8 cellular contexts compared by ENCODE assay signal in genomic region chr16:8962393-8963009, GRCh38. TPM values are rescaled to one million over a fixed set of nuclear protein-coding genes. Genes with fewer than 3 reads are reported as not detected.
DNase-seq lines count a peak whose midpoint lies in the region; ATAC-seq and TF ChIP-seq lines count a peak whose summit lies in the region.

No MANE protein-coding gene starts in this region.

- H2AFZ ChIP-seq in DND-41 (ENCODE audit: low read depth, low read length), result no peak overlapping the region

- POLR2A ChIA-PET in activated naive CD8-positive, alpha-beta T cell treated with anti-CD3 and anti-CD28 coated beads, Interleukin-2, amount 10 ng/mL, durations not matched to agents 7 days and 5 days (lab: Charles Lee), result interaction anchor here (0.9 to 1.3 kb wide), 2 partner anchors 14 to 39 kb away, joined by 3 to 5 read pairs; no protein-coding TSS in a partner anchor

- no peaks in the 10 kb centered on the region for H3K9me3 ChIP-seq in DND-41 (ENCODE audit: insufficient read depth, low read length, severe bottlenecking)

- peaks cover 66% of the 10 kb centered on the region for H3K79me2 ChIP-seq in DND-41 (ENCODE audit: insufficient read depth, low read length)

- no peaks in the 10 kb centered on the region for H3K27me3 ChIP-seq in DND-41 (ENCODE audit: insufficient read depth, low read length, poor library complexity)

- peak overlapping the region; percentile 87 for H3K4me2 ChIP-seq in DND-41 (ENCODE audit: insufficient read depth, low read length)

- peak overlapping the region; percentile 94 for H3K9ac ChIP-seq in DND-41 (ENCODE audit: low read depth, low read length)

- H3K4me3 Mint-ChIP-seq in activated naive CD8-positive, alpha-beta T cell treated with anti-CD3 and anti-CD28 coated beads, Interleukin-2, amount 10 ng/mL, durations not matched to agents 7 days and 5 days, result peak overlapping the region; percentile 93

- peak; percentile 12 for TF ChIP-seq CTCF in DND-41 (IDR thresholded peaks at IDR 0.05; ENCODE audit: borderline replicate concordance, extremely low read depth, low read length, poor library complexity, severe bottlenecking)

- peak; percentile 46 for TF ChIP-seq POLR2A in Raji (IDR thresholded peaks at IDR 0.05; ENCODE audit: insufficient read depth, low read depth, low read length)

- H3K4me1 Mint-ChIP-seq in activated naive CD8-positive, alpha-beta T cell treated with anti-CD3 and anti-CD28 coated beads, Interleukin-2, amount 10 ng/mL, durations not matched to agents 7 days and 5 days, result peaks cover 51% of the 10 kb centered on the region

- peaks cover 14% of the 10 kb centered on the region; the same call in 1 of the 2 replicates for H3K36me3 ChIP-seq in DND-41 (ENCODE audit: insufficient read depth, low read length)

- no peak for ATAC-seq in DND-41 (ENCODE audit: insufficient read depth, low read depth)
- peak; percentile 20 for ATAC-seq in activated naive CD8-positive, alpha-beta T cell treated with anti-CD3 and anti-CD28 coated beads, Interleukin-2, amount 10 ng/mL, durations not matched to agents 7 days and 5 days (ENCODE audit: low read depth)

- H3K27ac Mint-ChIP-seq in activated naive CD8-positive, alpha-beta T cell treated with anti-CD3 and anti-CD28 coated beads, Interleukin-2, amount 10 ng/mL, durations not matched to agents 7 days and 5 days, result peak overlapping the region; percentile 93

- H4K20me1 ChIP-seq in DND-41 (ENCODE audit: insufficient read depth, low read length), result peaks cover 56% of the 10 kb centered on the region

- no peaks in the 10 kb centered on the region for H3K9me3 Mint-ChIP-seq in activated naive CD8-positive, alpha-beta T cell treated with anti-CD3 and anti-CD28 coated beads, Interleukin-2, amount 10 ng/mL, durations not matched to agents 7 days and 5 days

- H3K4me1 ChIP-seq in DND-41 (ENCODE audit: insufficient read depth, low read length), result peaks cover 58% of the 10 kb centered on the region

- H3K27ac ChIP-seq in DND-41 (ENCODE audit: low read length), result peak overlapping the region; percentile 84

- peak overlapping the region; percentile 65 to 72 for H3K4me3 ChIP-seq in DND-41 (ENCODE audit: low read depth in 1 of 2, low read length in 2 of 2)

- peaks cover 8% of the 10 kb centered on the region for H3K27me3 Mint-ChIP-seq in activated naive CD8-positive, alpha-beta T cell treated with anti-CD3 and anti-CD28 coated beads, Interleukin-2, amount 10 ng/mL, durations not matched to agents 7 days and 5 days

- DNase-seq in DND-41 (peak; percentile 62), HCEC 1CT (peak; percentile 6), iris pigment epithelial cell (ENCODE audit: low read depth) (peak; percentile 28), hepatic stellate cell (ENCODE audit: low spot score) (no peak), putamen (ENCODE audit: low spot score) (no peak)
- DNase-seq in activated naive CD8-positive, alpha-beta T cell treated with anti-CD3 and anti-CD28 coated beads, Interleukin-2, amount 10 ng/mL, durations not matched to agents 7 days and 5 days, result peak; percentile 64
- peak; percentile 45 for DNase-seq in stimulated activated CD4-positive, alpha-beta T cell treated with anti-CD3 and anti-CD28 coated beads, Interleukin-4, amount 100 ng/mL, for 24 hours

- peaks cover 11% of the 10 kb centered on the region for H3K36me3 Mint-ChIP-seq in activated naive CD8-positive, alpha-beta T cell treated with anti-CD3 and anti-CD28 coated beads, Interleukin-2, amount 10 ng/mL, durations not matched to agents 7 days and 5 days

RNA-seq across cellular contexts. Expression of gene USP7, which starts 1.2 kb away (rescaled TPM):
- 100 to 1,000 TPM; 153 to 162 TPM for total RNA-seq in activated naive CD8-positive, alpha-beta T cell treated with anti-CD3 and anti-CD28 coated beads, Interleukin-2, amount 10 ng/mL, durations not matched to agents 7 days and 5 days

Comparison
In these comparisons a context has a peak if more than half of its experiments do, and no peak if none do; other contexts are left out.
1. DNase-seq: peak in DND-41 (single experiment), HCEC 1CT (single experiment), activated naive CD8-positive, alpha-beta T cell treated with anti-CD3 and anti-CD28 coated beads, Interleukin-2, amount 10 ng/mL, durations not matched to agents 7 days and 5 days (single experiment), iris pigment epithelial cell (single experiment) and stimulated activated CD4-positive, alpha-beta T cell treated with anti-CD3 and anti-CD28 coated beads, Interleukin-4, amount 100 ng/mL, for 24 hours (single experiment); none in hepatic stellate cell (single experiment) and putamen (single experiment).